Comparison of ENCODE assay signal across 8 cellular contexts in genomic region chr4:742742-743311, GRCh38. TPM values are rescaled to one million over a fixed set of nuclear protein-coding genes. Genes with fewer than 3 reads are reported as not detected.
DNase-seq lines count a peak whose midpoint lies in the region; ATAC-seq and TF ChIP-seq lines count a peak whose summit lies in the region.

No MANE protein-coding gene starts in this region.

- H3K4me3 ChIP-seq in WERI-Rb-1 (ENCODE audit: low read depth, low read length), result no peak overlapping the region

- no peaks in the 10 kb centered on the region for H3K9me3 Mint-ChIP-seq in MCF 10A (ENCODE audit: unreplicated experiment)

- no peak overlapping the region for H3K27ac ChIP-seq in WERI-Rb-1

- peak; percentile 28 for DNase-seq in NK-92 treated with Interleukin-12 subunit alpha and Interleukin-12 subunit beta, amount 100 ng/mL, for 24 hours (lab: John Stamatoyannopoulos, UW)
- DNase-seq in NK-92 (lab: John Stamatoyannopoulos, UW; ENCODE audit: unreplicated experiment), result no peak
- peak; percentile 85 for DNase-seq in WERI-Rb-1
- peak; percentile 71 for DNase-seq in MCF 10A (ENCODE audit: unreplicated experiment)
- peak; percentile 71 for DNase-seq in left lobe of liver (ENCODE audit: low spot score)
- peak; percentile 52 to 70 (median 67) for DNase-seq in stimulated activated CD4-positive, alpha-beta T cell treated with anti-CD3 and anti-CD28 coated beads, TNF-alpha, amount 100 ng/mL, for 48 hours (ENCODE audit: low read depth in 3 of 3)

- CTCF ChIA-PET in MCF 10A (lab: Yijun Ruan, JAX), result interaction anchor here (0.7 to 1.8 kb wide), 19 partner anchors 8 to 244 kb away, joined by 3 to 10 read pairs (median 4); partner anchors contain the start of gene IDUA

- H3K27ac Mint-ChIP-seq in MCF 10A (ENCODE audit: low read depth, unreplicated experiment), result no peak overlapping the region

- intact Hi-C loops in MCF 10A (cut with micrococcal nuclease), result loop anchor here (2.0 kb wide), 1 partner anchor 244 kb away; the partner anchor contains the start of gene IDUA

- H3K36me3 Mint-ChIP-seq in MCF 10A (ENCODE audit: insufficient read depth, unreplicated experiment), result peaks cover 54% of the 10 kb centered on the region

- ATAC-seq in left lobe of liver (peak; percentile 96), HG03457 (IDR thresholded peaks at IDR 0.05; ENCODE audit: unreplicated experiment) (no peak)

- BruUV-seq in MCF 10A (replicated peaks; lab: Mats Ljungman, UMichigan), result no TSS peak

- H3K4me3 Mint-ChIP-seq in MCF 10A (ENCODE audit: unreplicated experiment), result no peak overlapping the region

- POLR2A ChIA-PET in MCF 10A (lab: Yijun Ruan, JAX), result interaction anchor here (1.5 kb wide), 1 partner anchor 22 kb away, joined by 3 read pairs; no protein-coding TSS in a partner anchor

- H3K36me3 ChIP-seq in WERI-Rb-1, result peaks cover 34% of the 10 kb centered on the region

- H3K27me3 Mint-ChIP-seq in MCF 10A (ENCODE audit: insufficient read depth, unreplicated experiment), result no peaks in the 10 kb centered on the region

- no peaks in the 10 kb centered on the region for H3K9me3 ChIP-seq in WERI-Rb-1 (ENCODE audit: severe bottlenecking)

- peak; percentile 97 for TF ChIP-seq CTCF in LNCAP (IDR thresholded peaks at IDR 0.05)
- peak; percentile 97 for TF ChIP-seq CTCF in WERI-Rb-1 (IDR thresholded peaks at IDR 0.05; ENCODE audit: low read depth, low read length)
- TF ChIP-seq CTCF in MCF 10A (IDR thresholded peaks at IDR 0.05; ENCODE audit: unreplicated experiment), result peak; percentile 95

- H3K4me1 Mint-ChIP-seq in MCF 10A (ENCODE audit: insufficient read depth, unreplicated experiment), result peaks cover 11% of the 10 kb centered on the region

- no peaks in the 10 kb centered on the region for H3K27me3 ChIP-seq in WERI-Rb-1 (ENCODE audit: insufficient read depth, low read depth, severe bottlenecking)

RNA-seq across cellular contexts. Expression of gene PCGF3, which starts 37.2 kb away (rescaled TPM):
- 26.5 and 33.5 TPM in 2 replicates for total RNA-seq in MCF 10A (2022)
- 16.6 TPM for total RNA-seq in left lobe of liver

RNA-seq across cellular contexts. Expression of gene SLC49A3, which starts 53.9 kb away (rescaled TPM):
- not detected in 2 replicates for total RNA-seq in MCF 10A (2022)
- 7.6 TPM for total RNA-seq in left lobe of liver
